8 cellular contexts compared by ENCODE assay signal in genomic region chr7:99380823-99381663, GRCh38. TPM values are rescaled to one million over a fixed set of nuclear protein-coding genes. Genes with fewer than 3 reads are reported as not detected.
DNase-seq lines count a peak whose midpoint lies in the region; ATAC-seq and TF ChIP-seq lines count a peak whose summit lies in the region.

No MANE protein-coding gene starts in this region.

- no peaks in the 10 kb centered on the region for H3K27me3 Mint-ChIP-seq in type B pancreatic cell

- ATAC-seq in GM19397 (IDR thresholded peaks at IDR 0.05; ENCODE audit: unreplicated experiment) = peak; percentile 84
- peak; percentile 79 for ATAC-seq in HG03460 (IDR thresholded peaks at IDR 0.05; ENCODE audit: unreplicated experiment)

- no peaks in the 10 kb centered on the region for H3K9me3 Mint-ChIP-seq in type B pancreatic cell

- DNase-seq in activated CD8-positive, alpha-beta memory T cell treated with anti-CD3 and anti-CD28 coated beads, Interleukin-2, amount 50 U/mL, for 1 hour (ENCODE audit: extremely low read depth) = peak; percentile 88
- peak; percentile 81 for DNase-seq in foreskin melanocyte
- DNase-seq in stimulated activated CD4-positive, alpha-beta T cell treated with anti-CD3 and anti-CD28 coated beads, Interleukin-1b, Interleukin-23, amount 100 ng/mL, for 1 hour (ENCODE audit: low read depth in 2 of 2) = peak; percentile 62 to 81
- DNase-seq in type B pancreatic cell (ENCODE audit: extremely low spot score, unreplicated experiment) = no peak
- DNase-seq in ecto neural progenitor cell (ENCODE audit: low spot score) = no peak
- no peak for DNase-seq in inferior parietal cortex (ENCODE audit: extremely low spot score)

- no peak overlapping the region for H3K4me3 Mint-ChIP-seq in type B pancreatic cell

- H3K4me1 Mint-ChIP-seq in type B pancreatic cell (ENCODE audit: unreplicated experiment) = peaks cover 11% of the 10 kb centered on the region

- H3K36me3 Mint-ChIP-seq in type B pancreatic cell = peaks cover 5% of the 10 kb centered on the region

- no peak overlapping the region for H3K27ac Mint-ChIP-seq in type B pancreatic cell

- TF ChIP-seq CTCF in type B pancreatic cell (conservative IDR thresholded peaks at IDR 0.05) = no peak

RNA-seq across cellular contexts. Expression of gene ARPC1B, which starts 6.5 kb away (rescaled TPM):
- total RNA-seq in type B pancreatic cell (ENCODE audit: low replicate concordance) = 55.0 and 125 TPM in 2 replicates

RNA-seq across cellular contexts. Expression of gene PDAP1, which starts 27.4 kb away (rescaled TPM):
- total RNA-seq in type B pancreatic cell (ENCODE audit: low replicate concordance) = 112 and 115 TPM in 2 replicates

RNA-seq across cellular contexts. Expression of gene BUD31, which starts 27.7 kb away (rescaled TPM):
- 102 and 166 TPM in 2 replicates for total RNA-seq in type B pancreatic cell (ENCODE audit: low replicate concordance)

RNA-seq across cellular contexts. Expression of gene ARPC1A, which starts 55.3 kb away (rescaled TPM):
- total RNA-seq in type B pancreatic cell (ENCODE audit: low replicate concordance) = 164 and 209 TPM in 2 replicates

RNA-seq across cellular contexts. Expression of gene PTCD1, which starts 57.6 kb away (rescaled TPM):
- total RNA-seq in type B pancreatic cell (ENCODE audit: low replicate concordance) = 7.9 and 11.3 TPM in 2 replicates

Comparison
In these comparisons a context has a peak if more than half of its experiments do, and no peak if none do; other contexts are left out.
1. DNase-seq: peak in activated CD8-positive, alpha-beta memory T cell treated with anti-CD3 and anti-CD28 coated beads, Interleukin-2, amount 50 U/mL, for 1 hour (single experiment), foreskin melanocyte (single experiment) and stimulated activated CD4-positive, alpha-beta T cell treated with anti-CD3 and anti-CD28 coated beads, Interleukin-1b, Interleukin-23, amount 100 ng/mL, for 1 hour (2 of 2); none in type B pancreatic cell (single experiment), ecto neural progenitor cell (single experiment) and inferior parietal cortex (single experiment).